ENCODE assay signal across 22 cellular contexts in genomic region chr13:71017607-71018006, GRCh38.
"Had no signal": no experiment of that assay in that cellular context is flagged by ENCODE, and none has a peak within 500 bp of the region (broad histone marks: within the 10 kb centered on the region; RNA-seq: fewer than 3 reads in every experiment).

No MANE protein-coding gene starts in this region.

- H3K36me3 Mint-ChIP-seq: activated naive CD8-positive, alpha-beta T cell treated with anti-CD3 and anti-CD28 coated beads, Interleukin-2, amount 10 ng/mL, durations not matched to agents 7 days and 5 days; T-cell had no signal

- H3K27ac Mint-ChIP-seq: activated CD8-positive, alpha-beta T cell treated with anti-CD3 and anti-CD28 coated beads for 36 hours; activated naive CD8-positive, alpha-beta T cell treated with anti-CD3 and anti-CD28 coated beads, Interleukin-2, amount 10 ng/mL, durations not matched to agents 7 days and 5 days; activated T-helper 17 cell treated with anti-CD3 and anti-CD28 coated beads, Interleukin-2, amount 50 U/mL, for 72 hours; T-cell had no signal

- H3K27ac ChIP-seq: dorsolateral prefrontal cortex, stomach, upper lobe of left lung had no signal

- ATAC-seq: activated CD8-positive, alpha-beta T cell treated with anti-CD3 and anti-CD28 coated beads for 36 hours; activated T-helper 17 cell treated with anti-CD3 and anti-CD28 coated beads, Interleukin-2, amount 50 U/mL, for 72 hours; left ventricle myocardium superior; right cardiac atrium; T-cell had no signal

- H3K4me1 ChIP-seq: stomach, upper lobe of left lung had no signal

- H3K4me3 Mint-ChIP-seq: activated CD8-positive, alpha-beta T cell treated with anti-CD3 and anti-CD28 coated beads for 36 hours; activated naive CD8-positive, alpha-beta T cell treated with anti-CD3 and anti-CD28 coated beads, Interleukin-2, amount 10 ng/mL, durations not matched to agents 7 days and 5 days; activated T-helper 17 cell treated with anti-CD3 and anti-CD28 coated beads, Interleukin-2, amount 50 U/mL, for 72 hours; neural crest cell; T-cell had no signal

- H3K27me3 ChIP-seq: dorsolateral prefrontal cortex, stomach, upper lobe of left lung had no signal

- H3K4me3 ChIP-seq: dorsolateral prefrontal cortex, stomach, upper lobe of left lung had no signal

- H3K27me3 Mint-ChIP-seq: activated CD8-positive, alpha-beta T cell treated with anti-CD3 and anti-CD28 coated beads for 36 hours; activated naive CD8-positive, alpha-beta T cell treated with anti-CD3 and anti-CD28 coated beads, Interleukin-2, amount 10 ng/mL, durations not matched to agents 7 days and 5 days; activated T-helper 17 cell treated with anti-CD3 and anti-CD28 coated beads, Interleukin-2, amount 50 U/mL, for 72 hours; T-cell had no signal

- H3K9me3 Mint-ChIP-seq: activated naive CD8-positive, alpha-beta T cell treated with anti-CD3 and anti-CD28 coated beads, Interleukin-2, amount 10 ng/mL, durations not matched to agents 7 days and 5 days; activated T-helper 17 cell treated with anti-CD3 and anti-CD28 coated beads, Interleukin-2, amount 50 U/mL, for 72 hours had no signal

- H3K9me3 ChIP-seq: stomach, upper lobe of left lung had no signal

- DNase-seq: activated CD4-positive, alpha-beta T cell treated with anti-CD3 and anti-CD28 coated beads for 48 hours; activated CD4-positive, CD25-positive, alpha-beta regulatory T cell; activated CD8-positive, alpha-beta T cell treated with anti-CD3 and anti-CD28 coated beads for 36 hours; activated naive CD4-positive, alpha-beta T cell; activated naive CD8-positive, alpha-beta T cell treated with anti-CD3 and anti-CD28 coated beads, Interleukin-2, amount 10 ng/mL, durations not matched to agents 7 days and 5 days; activated T-cell treated with anti-CD3 and anti-CD28 coated beads, Interleukin-2, amount 50 U/mL, for 1 hour; amygdala; dorsolateral prefrontal cortex; erythroblast; foreskin melanocyte; glutamatergic neuron; hypothalamus; kidney glomerular epithelial cell; left ventricle myocardium superior; right cardiac atrium; small intestine; stimulated activated CD4-positive, alpha-beta T cell treated with anti-CD3 and anti-CD28 coated beads, Interleukin-4, amount 100 ng/mL, for 1 hour; stomach; T-cell; upper lobe of left lung had no signal

- H3K36me3 ChIP-seq: stomach, upper lobe of left lung had no signal

- H3K4me1 Mint-ChIP-seq: activated naive CD8-positive, alpha-beta T cell treated with anti-CD3 and anti-CD28 coated beads, Interleukin-2, amount 10 ng/mL, durations not matched to agents 7 days and 5 days; activated T-helper 17 cell treated with anti-CD3 and anti-CD28 coated beads, Interleukin-2, amount 50 U/mL, for 72 hours; neural crest cell; T-cell had no signal
